22 cellular contexts compared by ENCODE assay signal in genomic region chr14:64109821-64110554, GRCh38.
A peak's percentile ranks its signal among the peaks of the same experiment; 100 is the strongest.
DNase-seq lines count a peak whose midpoint lies in the region; ATAC-seq and TF ChIP-seq lines count a peak whose summit lies in the region.
"Had no signal": no experiment of that assay in that cellular context is flagged by ENCODE, and none has a peak within 500 bp of the region (broad histone marks: within the 10 kb centered on the region; RNA-seq: fewer than 3 reads in every experiment).

No MANE protein-coding gene starts in this region.

- CTCF ChIA-PET in activated CD4-positive, alpha-beta T cell treated with anti-CD3 and anti-CD28 coated beads, Interleukin-2, amount 10 ng/mL, durations not matched to agents 7 days and 5 days (lab: Charles Lee): interaction anchor here (1.1 kb wide), 1 partner anchor 22 kb away, joined by 4 read pairs; no protein-coding TSS in a partner anchor

- DNase-seq in natural killer cell: no peak
- DNase-seq in natural killer cell treated with Interleukin-12 subunit alpha and Interleukin-12 subunit beta and Interleukin-15 and Interleukin-18, amount 100 ng/mL, for 72 hours (ENCODE audit: low spot score): no peak
- DNase-seq in ascending aorta (ENCODE audit: low spot score in 2 of 2): no peak
- peak; percentile 29 for DNase-seq in fibroblast of villous mesenchyme (ENCODE audit: low read depth)
- DNase-seq in thyroid gland: no peak
- no peak for DNase-seq in activated CD4-positive, alpha-beta T cell treated with anti-CD3 and anti-CD28 coated beads, Interleukin-2, amount 10 ng/mL, durations not matched to agents 7 days and 5 days
- no peak for DNase-seq in nephron progenitor cell
- DNase-seq: activated B cell treated with CpG ODN at 0.5 μM for 24 hours; activated CD8-positive, alpha-beta T cell treated with anti-CD3 and anti-CD28 coated beads, Interleukin-2, amount 10 ng/mL, durations not matched to agents 7 days and 5 days; activated T-cell treated with anti-CD3 and anti-CD28 coated beads, Interleukin-2, amount 50 U/mL, for 48 hours; CD4-positive, CD25-positive, alpha-beta regulatory T cell; central memory CD4-positive, alpha-beta T cell; esophagus squamous epithelium; H7; NCI-H1048; NCI-H524; Right ventricle myocardium superior; T-helper 2 cell; upper lobe of right lung had no signal

- H3K4me3 ChIP-seq in ascending aorta: no peak overlapping the region
- H3K4me3 ChIP-seq in fibroblast of villous mesenchyme (ENCODE audit: low read depth, low read length): no peak overlapping the region
- no peak overlapping the region for H3K4me3 ChIP-seq in thyroid gland (replicated peaks in 1 of 3)
- H3K4me3 ChIP-seq: A549, esophagus squamous epithelium, upper lobe of right lung had no signal

- peak overlapping the region; percentile 2 to 55 for H3K27ac ChIP-seq in ascending aorta
- H3K27ac ChIP-seq in thyroid gland: peak overlapping the region; percentile 59 to 93 (median 92)
- H3K27ac ChIP-seq: A549, upper lobe of right lung had no signal

- intact Hi-C loops in natural killer cell (cut with micrococcal nuclease): no loop called here
- intact Hi-C loops in ascending aorta (cut with DNase I): loop anchor here (10.0 kb wide), 1 partner anchor 215 kb away; no protein-coding TSS in a partner anchor
- intact Hi-C loops in thyroid gland (cut with DNase I): loop anchor here (10.0 kb wide), 1 partner anchor 65 kb away; no protein-coding TSS in a partner anchor

- no peak for TF ChIP-seq POLR2A in thyroid gland (IDR thresholded peaks at IDR 0.05)

- H3K36me3 ChIP-seq in ascending aorta: peaks cover 11 to 29% of the 10 kb centered on the region in 2 donors
- peaks cover 0 to 4% of the 10 kb centered on the region in 2 donors for H3K36me3 ChIP-seq in thyroid gland

- POLR2A ChIA-PET in activated CD4-positive, alpha-beta T cell treated with anti-CD3 and anti-CD28 coated beads, Interleukin-2, amount 10 ng/mL, durations not matched to agents 7 days and 5 days (lab: Charles Lee): no interaction called here

- no peaks in the 10 kb centered on the region for H3K27me3 ChIP-seq in ascending aorta
- no peaks in the 10 kb centered on the region for H3K27me3 ChIP-seq in thyroid gland
- H3K27me3 ChIP-seq: esophagus squamous epithelium, upper lobe of right lung had no signal

- H3K27me3 Mint-ChIP-seq in natural killer cell (ENCODE audit: low read depth in 2 of 2) (no peaks in the 10 kb centered on the region), nephron progenitor cell (ENCODE audit: low read depth, poor library complexity) (no peaks in the 10 kb centered on the region)
- H3K27me3 Mint-ChIP-seq in natural killer cell treated with Interleukin-12 subunit alpha and Interleukin-12 subunit beta and Interleukin-15 and Interleukin-18, amount 100 ng/mL, for 72 hours: no peaks in the 10 kb centered on the region
- H3K27me3 Mint-ChIP-seq in activated CD4-positive, alpha-beta T cell treated with anti-CD3 and anti-CD28 coated beads, Interleukin-2, amount 10 ng/mL, durations not matched to agents 7 days and 5 days: no peaks in the 10 kb centered on the region
- H3K27me3 Mint-ChIP-seq: activated B cell treated with CpG ODN at 0.5 μM for 24 hours; CD4-positive, CD25-positive, alpha-beta regulatory T cell; stimulated activated naive CD8-positive, alpha-beta T cell treated with anti-CD3 and anti-CD28 coated beads, Interleukin-15, Interleukin-2, amounts not matched to agents 100 ng/mL and 50 ng/mL, for 24 hours had no signal

- TF ChIP-seq CTCF in natural killer cell (IDR thresholded peaks at IDR 0.05) (no peak), ascending aorta (IDR thresholded peaks at IDR 0.05) (no peak), fibroblast of villous mesenchyme (IDR thresholded peaks at IDR 0.05; ENCODE audit: insufficient read depth, low read depth, low read length) (no peak), thyroid gland (IDR thresholded peaks at IDR 0.05) (no peak), nephron progenitor cell (IDR thresholded peaks at IDR 0.05) (no peak)

- no peak overlapping the region for H3K4me3 Mint-ChIP-seq in natural killer cell
- no peak overlapping the region for H3K4me3 Mint-ChIP-seq in natural killer cell treated with Interleukin-12 subunit alpha and Interleukin-12 subunit beta and Interleukin-15 and Interleukin-18, amount 100 ng/mL, for 72 hours
- no peak overlapping the region for H3K4me3 Mint-ChIP-seq in activated CD4-positive, alpha-beta T cell treated with anti-CD3 and anti-CD28 coated beads, Interleukin-2, amount 10 ng/mL, durations not matched to agents 7 days and 5 days
- no peak overlapping the region for H3K4me3 Mint-ChIP-seq in nephron progenitor cell
- H3K4me3 Mint-ChIP-seq: activated B cell treated with CpG ODN at 0.5 μM for 24 hours; activated CD8-positive, alpha-beta T cell treated with anti-CD3 and anti-CD28 coated beads, Interleukin-2, amount 10 ng/mL, durations not matched to agents 7 days and 5 days; CD4-positive, CD25-positive, alpha-beta regulatory T cell; stimulated activated naive CD8-positive, alpha-beta T cell treated with anti-CD3 and anti-CD28 coated beads, Interleukin-15, Interleukin-2, amounts not matched to agents 100 ng/mL and 50 ng/mL, for 24 hours had no signal

- peaks cover 0 to 30% of the 10 kb centered on the region in 2 donors for H3K4me1 ChIP-seq in ascending aorta
- peaks cover 22 to 30% of the 10 kb centered on the region in 2 donors for H3K4me1 ChIP-seq in thyroid gland
- H3K4me1 ChIP-seq: A549, upper lobe of right lung had no signal

- H3K27ac Mint-ChIP-seq in natural killer cell (peak overlapping the region; percentile 41 to 46), nephron progenitor cell (no peak overlapping the region)
- peak overlapping the region in 1 of 2 donors; percentile 51 for H3K27ac Mint-ChIP-seq in natural killer cell treated with Interleukin-12 subunit alpha and Interleukin-12 subunit beta and Interleukin-15 and Interleukin-18, amount 100 ng/mL, for 72 hours
- H3K27ac Mint-ChIP-seq in activated CD4-positive, alpha-beta T cell treated with anti-CD3 and anti-CD28 coated beads, Interleukin-2, amount 10 ng/mL, durations not matched to agents 7 days and 5 days: no peak overlapping the region
- H3K27ac Mint-ChIP-seq: activated B cell treated with CpG ODN at 0.5 μM for 24 hours; activated CD8-positive, alpha-beta T cell treated with anti-CD3 and anti-CD28 coated beads, Interleukin-2, amount 10 ng/mL, durations not matched to agents 7 days and 5 days; stimulated activated naive CD8-positive, alpha-beta T cell treated with anti-CD3 and anti-CD28 coated beads, Interleukin-15, Interleukin-2, amounts not matched to agents 100 ng/mL and 50 ng/mL, for 24 hours had no signal

- H3K4me1 Mint-ChIP-seq in natural killer cell (no peaks in the 10 kb centered on the region), nephron progenitor cell (no peaks in the 10 kb centered on the region)
- no peaks in the 10 kb centered on the region for H3K4me1 Mint-ChIP-seq in natural killer cell treated with Interleukin-12 subunit alpha and Interleukin-12 subunit beta and Interleukin-15 and Interleukin-18, amount 100 ng/mL, for 72 hours (ENCODE audit: low read depth in 2 of 2)
- H3K4me1 Mint-ChIP-seq in activated CD4-positive, alpha-beta T cell treated with anti-CD3 and anti-CD28 coated beads, Interleukin-2, amount 10 ng/mL, durations not matched to agents 7 days and 5 days: no peaks in the 10 kb centered on the region
- H3K4me1 Mint-ChIP-seq: activated B cell treated with CpG ODN at 0.5 μM for 24 hours; CD4-positive, CD25-positive, alpha-beta regulatory T cell had no signal

- 89 to 98% methylated on average over 1 of the region's 1 CpG for WGBS in thyroid gland, 2 donors

- ATAC-seq in natural killer cell: no peak
- no peak for ATAC-seq in natural killer cell treated with Interleukin-12 subunit alpha and Interleukin-12 subunit beta and Interleukin-15 and Interleukin-18, amount 100 ng/mL, for 72 hours
- ATAC-seq in HG03460 (IDR thresholded peaks at IDR 0.05; ENCODE audit: unreplicated experiment): no peak
- ATAC-seq: A549; activated CD8-positive, alpha-beta T cell treated with anti-CD3 and anti-CD28 coated beads, Interleukin-2, amount 10 ng/mL, durations not matched to agents 7 days and 5 days; upper lobe of right lung had no signal

- no peaks in the 10 kb centered on the region for H3K9me3 ChIP-seq in ascending aorta
- no peaks in the 10 kb centered on the region for H3K9me3 ChIP-seq in thyroid gland
- H3K9me3 ChIP-seq: A549, esophagus squamous epithelium, upper lobe of right lung had no signal

- H3K9me3 Mint-ChIP-seq in natural killer cell: no peaks in the 10 kb centered on the region
- no peaks in the 10 kb centered on the region for H3K9me3 Mint-ChIP-seq in natural killer cell treated with Interleukin-12 subunit alpha and Interleukin-12 subunit beta and Interleukin-15 and Interleukin-18, amount 100 ng/mL, for 72 hours
- no peaks in the 10 kb centered on the region for H3K9me3 Mint-ChIP-seq in activated CD4-positive, alpha-beta T cell treated with anti-CD3 and anti-CD28 coated beads, Interleukin-2, amount 10 ng/mL, durations not matched to agents 7 days and 5 days
- no peaks in the 10 kb centered on the region for H3K9me3 Mint-ChIP-seq in nephron progenitor cell
- H3K9me3 Mint-ChIP-seq: activated B cell treated with CpG ODN at 0.5 μM for 24 hours; CD4-positive, CD25-positive, alpha-beta regulatory T cell; stimulated activated naive CD8-positive, alpha-beta T cell treated with anti-CD3 and anti-CD28 coated beads, Interleukin-15, Interleukin-2, amounts not matched to agents 100 ng/mL and 50 ng/mL, for 24 hours had no signal

- H3K36me3 Mint-ChIP-seq in natural killer cell (peaks cover 18% of the 10 kb centered on the region), nephron progenitor cell (ENCODE audit: low read depth) (peaks cover 22% of the 10 kb centered on the region)
- H3K36me3 Mint-ChIP-seq in natural killer cell treated with Interleukin-12 subunit alpha and Interleukin-12 subunit beta and Interleukin-15 and Interleukin-18, amount 100 ng/mL, for 72 hours: peaks cover 12% of the 10 kb centered on the region
- H3K36me3 Mint-ChIP-seq in activated CD4-positive, alpha-beta T cell treated with anti-CD3 and anti-CD28 coated beads, Interleukin-2, amount 10 ng/mL, durations not matched to agents 7 days and 5 days (ENCODE audit: low read depth): peaks cover 42% of the 10 kb centered on the region

Comparison
In these comparisons a context has a peak if more than half of its experiments do, and no peak if none do; other contexts are left out.
1. H3K27ac Mint-ChIP-seq: peak in natural killer cell (2 of 2); none in activated CD4-positive, alpha-beta T cell treated with anti-CD3 and anti-CD28 coated beads, Interleukin-2, amount 10 ng/mL, durations not matched to agents 7 days and 5 days (single experiment) and nephron progenitor cell (single experiment).